In genomic region chr12:22576473-22576872, GRCh38 we compare ENCODE assay signal across 31 cellular contexts.
"Had no signal": no experiment of that assay in that cellular context is flagged by ENCODE, and none has a peak within 500 bp of the region (broad histone marks: within the 10 kb centered on the region; RNA-seq: fewer than 3 reads in every experiment).

No MANE protein-coding gene starts in this region.

- H3K4me1 ChIP-seq: ascending aorta had no signal

- H3K27ac ChIP-seq: ascending aorta, cardiac muscle cell, PC-9, RWPE1 had no signal

- H2AFZ ChIP-seq: PC-9 had no signal

- FAIRE-seq: RCC 7860 had no signal

- H3K27me3 ChIP-seq: ascending aorta, cardiac muscle cell, MG63 had no signal

- ATAC-seq: activated CD8-positive, alpha-beta T cell treated with anti-CD3 and anti-CD28 coated beads for 36 hours; Right ventricle myocardium inferior; SK-N-SH treated with all-trans-retinoic acid at 6 μM for 48 hours had no signal

- H3K9me3 ChIP-seq: ascending aorta, MG63 had no signal

- H3K4me3 ChIP-seq: ascending aorta, cardiac muscle cell, MG63, PC-9 had no signal

- H3K36me3 ChIP-seq: ascending aorta, cardiac muscle cell, MG63 had no signal

- DNase-seq: activated CD4-positive, alpha-beta T cell treated with anti-CD3 and anti-CD28 coated beads, Interleukin-2, amount 10 ng/mL, durations not matched to agents 24 days and 14 days; activated CD4-positive, alpha-beta T cell treated with anti-CD3 and anti-CD28 coated beads, Interleukin-2, amount 50 U/mL, for 4 hours; activated CD8-positive, alpha-beta T cell treated with anti-CD3 and anti-CD28 coated beads for 36 hours; activated gamma-delta T cell; activated naive CD4-positive, alpha-beta T cell treated with Interleukin-2 at 50 U/mL for 16 hours; activated naive CD8-positive, alpha-beta T cell treated with anti-CD3 and anti-CD28 coated beads, Interleukin-2, amount 10 ng/mL, durations not matched to agents 7 days and 5 days; activated T-cell treated with anti-CD3 and anti-CD28 coated beads, Interleukin-2, amount 50 U/mL, for 24 hours; amygdala; Kasumi-1; KG1; MG63; NCI-H1048; NCI-H1105 treated with DMSO at 0.1 percent for 48 hours; NCI-H1436; NCI-H1694; NCI-H1930; NCI-H2081 treated with DMSO at 0.1 percent for 48 hours; NCI-H345; NCI-H524 treated with DMSO at 0.1 percent for 48 hours; PC-9; SIG-M5; SW 1271; T-helper 1 cell; T-helper 2 cell; T-helper 9 cell had no signal

- H3K4me2 ChIP-seq: PC-9 had no signal
